8 cellular contexts compared by ENCODE assay signal in the genomic region with DNA sequence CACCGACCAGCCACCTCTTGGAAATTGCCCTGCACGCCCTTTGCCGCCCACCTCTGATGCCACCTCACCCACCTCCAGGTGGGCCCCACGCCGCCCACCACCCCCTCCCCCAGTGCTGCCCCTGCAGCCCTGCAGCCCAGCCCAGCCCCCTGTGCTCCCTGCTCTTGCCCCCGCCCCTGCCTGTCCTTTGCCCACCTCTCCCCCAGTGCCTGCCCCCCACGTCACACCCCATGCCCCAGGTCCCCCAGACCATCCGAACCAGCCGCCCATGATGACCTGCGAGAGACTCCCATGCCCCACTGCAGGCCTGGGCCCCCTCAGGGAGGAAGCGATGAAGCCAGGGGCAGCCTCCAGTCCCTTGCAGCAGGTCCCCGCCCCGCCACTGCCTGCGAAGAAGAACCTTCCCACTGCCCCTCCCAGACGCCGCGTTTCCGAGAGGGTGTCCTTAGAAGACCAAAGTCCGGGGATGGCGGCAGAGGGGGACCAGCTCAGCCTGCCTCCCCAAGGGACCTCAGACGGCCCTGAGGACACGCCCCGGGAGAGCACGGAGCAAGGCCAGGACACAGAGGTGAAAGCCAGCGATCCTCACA.
A peak's percentile ranks its signal among the peaks of the same experiment; 100 is the strongest.
DNase-seq lines count a peak whose midpoint lies in the region; ATAC-seq and TF ChIP-seq lines count a peak whose summit lies in the region.

No MANE protein-coding gene starts in this region.

- H3K27me3 Mint-ChIP-seq in activated T-helper 1 cell treated with anti-CD3 and anti-CD28 coated beads, Interleukin-12 subunit alpha, Interleukin-12 subunit beta, Interleukin-2, Interleukin-4 antibody, amounts not matched to agents 30 ng/mL and 10 ng/mL and 1 ng/mL, durations not matched to agents 14 hours and 24 hours and 36 hours (ENCODE audit: insufficient read depth), result no peaks in the 10 kb centered on the region

- ATAC-seq in left lung, result peak; percentile 14

- H3K27ac ChIP-seq in left lung, result peak overlapping the region; percentile 81 to 87
- H3K27ac ChIP-seq in substantia nigra (ENCODE audit: low read depth, low read length, poor library complexity, severe bottlenecking), result peak overlapping the region; percentile 72

- H3K9me3 ChIP-seq in left lung, result no peaks in the 10 kb centered on the region

- intact Hi-C loops in activated T-helper 1 cell treated with anti-CD3 and anti-CD28 coated beads, Interleukin-12 subunit alpha, Interleukin-12 subunit beta, Interleukin-2, Interleukin-4 antibody, amounts not matched to agents 30 ng/mL and 10 ng/mL and 1 ng/mL, durations not matched to agents 14 hours and 24 hours and 36 hours (cut with micrococcal nuclease), result loop anchor here (1.0 to 5.0 kb wide), 10 partner anchors 16 to 1140 kb away; a partner anchor contains a TSS
- intact Hi-C loops in left lung (cut with DNase I), result no loop called here

- peak overlapping the region in 1 of 2 donors; percentile 64 for H3K4me3 ChIP-seq in left lung

- peaks cover 20 to 84% of the 10 kb centered on the region in 2 donors for H3K4me1 ChIP-seq in left lung

- no peaks in the 10 kb centered on the region for H3K27me3 ChIP-seq in left lung

- H3K27ac Mint-ChIP-seq in activated T-helper 1 cell treated with anti-CD3 and anti-CD28 coated beads, Interleukin-12 subunit alpha, Interleukin-12 subunit beta, Interleukin-2, Interleukin-4 antibody, amounts not matched to agents 30 ng/mL and 10 ng/mL and 1 ng/mL, durations not matched to agents 14 hours and 24 hours and 36 hours, result peak overlapping the region; percentile 94

- H3K36me3 Mint-ChIP-seq in activated T-helper 1 cell treated with anti-CD3 and anti-CD28 coated beads, Interleukin-12 subunit alpha, Interleukin-12 subunit beta, Interleukin-2, Interleukin-4 antibody, amounts not matched to agents 30 ng/mL and 10 ng/mL and 1 ng/mL, durations not matched to agents 14 hours and 24 hours and 36 hours (ENCODE audit: low read depth), result peaks cover 29% of the 10 kb centered on the region

- peaks cover 76% of the 10 kb centered on the region for H3K4me1 Mint-ChIP-seq in activated T-helper 1 cell treated with anti-CD3 and anti-CD28 coated beads, Interleukin-12 subunit alpha, Interleukin-12 subunit beta, Interleukin-2, Interleukin-4 antibody, amounts not matched to agents 30 ng/mL and 10 ng/mL and 1 ng/mL, durations not matched to agents 14 hours and 24 hours and 36 hours (ENCODE audit: low read depth)

- TF ChIP-seq CTCF in left lung (IDR thresholded peaks at IDR 0.05), result no peak

- peak overlapping the region; percentile 96 for H3K4me3 Mint-ChIP-seq in activated T-helper 1 cell treated with anti-CD3 and anti-CD28 coated beads, Interleukin-12 subunit alpha, Interleukin-12 subunit beta, Interleukin-2, Interleukin-4 antibody, amounts not matched to agents 30 ng/mL and 10 ng/mL and 1 ng/mL, durations not matched to agents 14 hours and 24 hours and 36 hours

- no peaks in the 10 kb centered on the region for H3K9me3 Mint-ChIP-seq in activated T-helper 1 cell treated with anti-CD3 and anti-CD28 coated beads, Interleukin-12 subunit alpha, Interleukin-12 subunit beta, Interleukin-2, Interleukin-4 antibody, amounts not matched to agents 30 ng/mL and 10 ng/mL and 1 ng/mL, durations not matched to agents 14 hours and 24 hours and 36 hours

- DNase-seq in SIG-M5 treated with dmso at 0.1 percent for 504 hours (lab: John Stamatoyannopoulos, UW; ENCODE audit: unreplicated experiment) (peak; percentile 48), SIG-M5 (lab: John Stamatoyannopoulos, UW) (no peak), left lung (peak; percentile 85 to 95), substantia nigra (lab: John Stamatoyannopoulos, UW) (peak in 7 of 49 donors; percentile 13 to 51 (median 26)), islet precursor cell (no peak), kidney tubule cell (ENCODE audit: low spot score) (no peak), glomerular visceral epithelial cell (ENCODE audit: extremely low spot score) (no peak)
- peak; percentile 12 for DNase-seq in activated T-helper 1 cell treated with anti-CD3 and anti-CD28 coated beads, Interleukin-12 subunit alpha, Interleukin-12 subunit beta, Interleukin-2, Interleukin-4 antibody, amounts not matched to agents 30 ng/mL and 10 ng/mL and 1 ng/mL, durations not matched to agents 14 hours and 24 hours and 36 hours (ENCODE audit: low spot score)

- peaks cover 0 to 22% of the 10 kb centered on the region in 2 donors for H3K36me3 ChIP-seq in left lung

Comparison
In these comparisons a context has a peak if more than half of its experiments do, and no peak if none do; other contexts are left out.
1. DNase-seq: peak in SIG-M5 treated with dmso at 0.1 percent for 504 hours (single experiment), activated T-helper 1 cell treated with anti-CD3 and anti-CD28 coated beads, Interleukin-12 subunit alpha, Interleukin-12 subunit beta, Interleukin-2, Interleukin-4 antibody, amounts not matched to agents 30 ng/mL and 10 ng/mL and 1 ng/mL, durations not matched to agents 14 hours and 24 hours and 36 hours (single experiment) and left lung (2 of 2); none in SIG-M5 (single experiment), islet precursor cell (single experiment), kidney tubule cell (single experiment) and glomerular visceral epithelial cell (single experiment).